ENCODE assay signal across 25 cellular contexts in the genomic region with DNA sequence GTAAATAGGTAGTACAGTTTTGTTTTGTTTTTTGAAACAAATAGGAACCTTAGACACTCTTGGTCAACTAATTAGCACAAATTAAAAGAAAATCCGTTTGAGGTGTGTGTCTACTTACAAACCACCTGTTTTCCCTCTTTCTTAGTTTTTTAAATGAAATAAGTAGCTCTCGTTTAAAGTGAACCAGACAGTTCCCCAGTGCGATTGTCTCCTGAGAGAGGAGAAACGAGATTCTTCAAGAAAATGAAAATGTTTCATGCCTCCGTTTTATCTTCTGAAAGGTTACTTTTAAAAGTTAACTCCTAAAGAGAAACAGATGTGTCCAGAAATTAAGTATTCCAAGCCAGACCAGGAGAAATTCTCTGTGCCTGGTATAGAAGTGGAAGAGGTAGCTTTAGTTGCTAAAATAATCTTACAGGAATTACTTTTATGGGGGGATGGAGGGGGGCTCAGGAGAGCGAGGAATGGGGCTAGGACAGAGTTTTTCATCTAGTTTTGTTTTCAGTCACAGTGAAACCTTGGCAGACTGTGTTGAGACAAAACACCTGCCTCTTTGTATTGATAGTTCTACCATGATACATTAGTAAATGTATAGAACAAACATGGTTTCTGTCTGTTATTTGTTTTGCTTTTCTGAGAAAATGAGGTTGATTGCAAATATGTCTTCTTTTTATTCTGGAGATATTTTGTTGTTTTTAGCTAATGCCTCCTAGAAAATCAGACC.
"Had no signal": no experiment of that assay in that cellular context is flagged by ENCODE, and none has a peak within 500 bp of the region (broad histone marks: within the 10 kb centered on the region; RNA-seq: fewer than 3 reads in every experiment).

No MANE protein-coding gene starts in this region.

- H3K27me3 ChIP-seq: ascending aorta, body of pancreas, MG63 had no signal

- H3K36me3 ChIP-seq: ascending aorta, MG63 had no signal

- H3K27ac ChIP-seq: ascending aorta, body of pancreas, coronary artery had no signal

- H3K9me3 ChIP-seq: ascending aorta, body of pancreas, MG63 had no signal

- DNase-seq: activated CD4-positive, alpha-beta T cell treated with anti-CD3 and anti-CD28 coated beads for 48 hours; activated CD4-positive, alpha-beta T cell treated with anti-CD3 and anti-CD28 coated beads, Interleukin-2, amount 50 U/mL, for 4 hours; activated CD4-positive, CD25-positive, alpha-beta regulatory T cell treated with anti-CD3 and anti-CD28 coated beads, Interleukin-2, amount 50 U/mL, for 72 hours; activated CD8-positive, alpha-beta T cell treated with anti-CD3 and anti-CD28 coated beads, Interleukin-2, amount 10 ng/mL, durations not matched to agents 7 days and 5 days; activated effector memory CD4-positive, alpha-beta T cell treated with anti-CD3 and anti-CD28 coated beads, Interleukin-2, amount 50 U/mL, for 16 hours; activated naive CD4-positive, alpha-beta T cell treated with Interleukin-2 at 50 U/mL for 16 hours; activated naive CD8-positive, alpha-beta T cell treated with anti-CD3 and anti-CD28 coated beads, Interleukin-2, amount 50 U/mL, for 24 hours; activated T-cell treated with anti-CD3 and anti-CD28 coated beads, Interleukin-2, amount 50 U/mL, for 24 hours; amniotic stem cell; body of pancreas; central memory CD4-positive, alpha-beta T cell; MG63; NCI-H187 treated with DMSO at 0.1 percent for 48 hours; NCI-H2081 treated with DMSO at 0.1 percent for 48 hours; NCI-H2171; NCI-H2227 treated with DMSO at 0.1 percent for 48 hours; NCI-H446 treated with DMSO at 0.1 percent for 48 hours; NCI-H524 treated with DMSO at 0.1 percent for 48 hours; SIG-M5; T-helper 17 cell; T-helper 9 cell had no signal

- H3K4me1 ChIP-seq: ascending aorta, body of pancreas had no signal

- ATAC-seq: activated CD8-positive, alpha-beta T cell treated with anti-CD3 and anti-CD28 coated beads, Interleukin-2, amount 10 ng/mL, durations not matched to agents 7 days and 5 days; activated naive CD4-positive, alpha-beta T cell treated with anti-CD3 and anti-CD28 coated beads, Interleukin-2, amount 50 U/mL, for 72 hours; activated naive CD8-positive, alpha-beta T cell treated with anti-CD3 and anti-CD28 coated beads, Interleukin-2, amount 50 U/mL, for 24 hours; body of pancreas; T-helper 17 cell; WTC11 had no signal

- H3K4me3 ChIP-seq: ascending aorta, body of pancreas, coronary artery, MG63 had no signal
